ENCODE assay signal across 8 cellular contexts in genomic region chr2:217785544-217786045, GRCh38.
DNase-seq lines count a peak whose midpoint lies in the region; ATAC-seq and TF ChIP-seq lines count a peak whose summit lies in the region.

No MANE protein-coding gene starts in this region.

- no peaks in the 10 kb centered on the region for H3K36me3 ChIP-seq in CD8-positive, alpha-beta memory T cell (ENCODE audit: insufficient read depth, low read length)
- H3K36me3 ChIP-seq in adipocyte (ENCODE audit: control insufficient read depth, insufficient read depth, low read length, severe bottlenecking) (peaks cover 24% of the 10 kb centered on the region), left ventricle myocardium inferior (peaks cover 18% of the 10 kb centered on the region)

- peaks cover 26% of the 10 kb centered on the region for H3K4me1 ChIP-seq in CD8-positive, alpha-beta memory T cell (ENCODE audit: insufficient read depth, low read length)
- H3K4me1 ChIP-seq in adipocyte (ENCODE audit: control insufficient read depth, insufficient read depth, low read length) (peaks cover 12% of the 10 kb centered on the region), left ventricle myocardium inferior (peaks cover 20% of the 10 kb centered on the region)

- H3K4me3 ChIP-seq in CD8-positive, alpha-beta memory T cell (ENCODE audit: low read length) = no peak overlapping the region
- H3K4me3 ChIP-seq in adipocyte (ENCODE audit: low read length) = no peak overlapping the region
- no peak overlapping the region for H3K4me3 ChIP-seq in left ventricle myocardium inferior

- H3K27ac ChIP-seq in CD8-positive, alpha-beta memory T cell (ENCODE audit: low read depth, low read length) = no peak overlapping the region
- no peak overlapping the region for H3K27ac ChIP-seq in left ventricle myocardium inferior (replicated peaks)

- H3K36me3 Mint-ChIP-seq in CD8-positive, alpha-beta memory T cell = peaks cover 1 to 5% (median 4%) of the 10 kb centered on the region in 3 donors

- H3K4me1 Mint-ChIP-seq in CD8-positive, alpha-beta memory T cell = peaks cover 16 to 32% (median 22%) of the 10 kb centered on the region in 3 donors

- intact Hi-C loops in left ventricle myocardium inferior (cut with micrococcal nuclease) = loop anchor here (10.0 kb wide), 1 partner anchor 249 kb away; no protein-coding TSS in a partner anchor

- CTCF ChIA-PET in CD8-positive, alpha-beta memory T cell (lab: Charles Lee) = interaction anchor here (0.6 to 3.2 kb wide), 22 partner anchors 10 to 288 kb away, joined by 3 to 26 read pairs (median 4); no protein-coding TSS in a partner anchor

- peaks cover 4 to 12% of the 10 kb centered on the region in 2 donors for H3K27me3 Mint-ChIP-seq in CD8-positive, alpha-beta memory T cell

- no peaks in the 10 kb centered on the region for H3K27me3 ChIP-seq in CD8-positive, alpha-beta memory T cell (ENCODE audit: insufficient read depth, low read length, poor library complexity, severe bottlenecking)
- H3K27me3 ChIP-seq in adipocyte (replicated peaks; ENCODE audit: control insufficient read depth, insufficient read depth, low read length) (no peaks in the 10 kb centered on the region), left ventricle myocardium inferior (ENCODE audit: low read depth) (no peaks in the 10 kb centered on the region)

- TF ChIP-seq CTCF in left ventricle myocardium inferior (IDR thresholded peaks at IDR 0.05; ENCODE audit: borderline replicate concordance) = peak; percentile 96

- H3K9me3 Mint-ChIP-seq in CD8-positive, alpha-beta memory T cell = peaks cover 5 to 14% (median 8%) of the 10 kb centered on the region in 5 donors

- no peak overlapping the region for H3K9ac ChIP-seq in adipocyte (ENCODE audit: low read length)

- peaks cover 3% of the 10 kb centered on the region for H3K9me3 ChIP-seq in CD8-positive, alpha-beta memory T cell (ENCODE audit: low read length)
- no peaks in the 10 kb centered on the region for H3K9me3 ChIP-seq in adipocyte (ENCODE audit: control insufficient read depth, low read length)
- H3K9me3 ChIP-seq in left ventricle myocardium inferior (replicated peaks) = peaks cover 7% of the 10 kb centered on the region

- peak overlapping the region in 2 of 7 donors; percentile 15 to 35 for H3K4me3 Mint-ChIP-seq in CD8-positive, alpha-beta memory T cell

- H3K27ac Mint-ChIP-seq in CD8-positive, alpha-beta memory T cell = peak overlapping the region in 2 of 8 donors; percentile 30 to 62

- ATAC-seq in GM19463 (IDR thresholded peaks at IDR 0.05; ENCODE audit: unreplicated experiment) = peak; percentile 70

- DNase-seq in CD8-positive, alpha-beta memory T cell = peak; percentile 47 to 70 (median 56)
- DNase-seq in M059J (ENCODE audit: low read depth) (peak; percentile 55), SW480 (ENCODE audit: low spot score) (peak; percentile 55), adipocyte (ENCODE audit: low read depth) (peak; percentile 83), left ventricle myocardium inferior (peak; percentile 82), retina (peak; percentile 94), OCI-M2 (lab: John Stamatoyannopoulos, UW; ENCODE audit: unreplicated experiment) (no peak)

- POLR2A ChIA-PET in CD8-positive, alpha-beta memory T cell (lab: Charles Lee) = no interaction called here
